ENCODE assay signal across 10 cellular contexts in genomic region chr1:155254228-155254713, GRCh38. TPM values are rescaled to one million over a fixed set of nuclear protein-coding genes. Genes with fewer than 3 reads are reported as not detected.
A peak's percentile ranks its signal among the peaks of the same experiment; 100 is the strongest.
DNase-seq lines count a peak whose midpoint lies in the region; TF ChIP-seq lines count a peak whose summit lies in the region.
"Had no signal": no experiment of that assay in that cellular context is flagged by ENCODE, and none has a peak within 500 bp of the region (broad histone marks: within the 10 kb centered on the region; RNA-seq: fewer than 3 reads in every experiment).

No MANE protein-coding gene starts in this region.

- H3K27ac ChIP-seq in testis = peak overlapping the region; percentile 88 to 96

- H3K36me3 ChIP-seq in testis (ENCODE audit: low read depth, missing control alignments) = no peaks in the 10 kb centered on the region

- whole genome bisulfite sequencing in testis, 2 donors = 40 to 50% methylated on average over 2 to 11 of the region's 12 CpGs

- H3K4me1 ChIP-seq in testis = peaks cover 40% of the 10 kb centered on the region

- no peak for DNase-seq in T-helper 2 cell treated with Interferon-gamma antibody and Interleukin-4, amounts not matched to agents 5 μg/mL and 100 μg/mL, for 36 hours (ENCODE audit: low spot score)
- DNase-seq in T-helper 2 cell = no peak
- peak; percentile 20 for DNase-seq in iris pigment epithelial cell (ENCODE audit: low read depth)
- no peak for DNase-seq in testis
- DNase-seq in GM19240 (ENCODE audit: insufficient read length, low spot score) = no peak
- no peak for DNase-seq in NCI-H2227 (lab: John Stamatoyannopoulos, UW; ENCODE audit: unreplicated experiment)
- DNase-seq in GDM1 (lab: John Stamatoyannopoulos, UW) = no peak
- DNase-seq: COR-L47, midbrain had no signal

- TF ChIP-seq CTCF in testis (IDR thresholded peaks at IDR 0.05) = no peak

- peaks cover 19% of the 10 kb centered on the region for H3K36me3 Mint-ChIP-seq in T-helper 2 cell treated with Interferon-gamma antibody and Interleukin-4, amounts not matched to agents 5 μg/mL and 100 μg/mL, for 36 hours (ENCODE audit: low read depth)
- H3K36me3 Mint-ChIP-seq in activated naive CD8-positive, alpha-beta T cell = peaks cover 8% of the 10 kb centered on the region

- H3K27me3 ChIP-seq in testis = no peaks in the 10 kb centered on the region

- no peaks in the 10 kb centered on the region for H3K9me3 Mint-ChIP-seq in T-helper 2 cell treated with Interferon-gamma antibody and Interleukin-4, amounts not matched to agents 5 μg/mL and 100 μg/mL, for 36 hours
- no peaks in the 10 kb centered on the region for H3K9me3 Mint-ChIP-seq in activated naive CD8-positive, alpha-beta T cell (ENCODE audit: low read depth)

- TF ChIP-seq POLR2A in testis (IDR thresholded peaks at IDR 0.05) = no peak

- peak overlapping the region; percentile 52 for H3K27ac Mint-ChIP-seq in T-helper 2 cell treated with Interferon-gamma antibody and Interleukin-4, amounts not matched to agents 5 μg/mL and 100 μg/mL, for 36 hours
- H3K27ac Mint-ChIP-seq in activated naive CD8-positive, alpha-beta T cell = peak overlapping the region; percentile 73

- no peaks in the 10 kb centered on the region for H3K9me3 ChIP-seq in testis

- peaks cover 27% of the 10 kb centered on the region for H3K4me1 Mint-ChIP-seq in T-helper 2 cell treated with Interferon-gamma antibody and Interleukin-4, amounts not matched to agents 5 μg/mL and 100 μg/mL, for 36 hours (ENCODE audit: low read depth)
- peaks cover 32% of the 10 kb centered on the region for H3K4me1 Mint-ChIP-seq in activated naive CD8-positive, alpha-beta T cell (ENCODE audit: low read depth)

- intact Hi-C loops in testis (cut with DNase I; ENCODE audit: low total_unique reads) = loop anchor here (10.0 kb wide), 2 partner anchors 71 to 341 kb away; partner anchors contain the start of gene RUSC1

- peak overlapping the region; percentile 85 to 86 for H3K4me3 ChIP-seq in testis

- H3K4me3 Mint-ChIP-seq in T-helper 2 cell treated with Interferon-gamma antibody and Interleukin-4, amounts not matched to agents 5 μg/mL and 100 μg/mL, for 36 hours = peak overlapping the region; percentile 83
- H3K4me3 Mint-ChIP-seq in activated naive CD8-positive, alpha-beta T cell = peak overlapping the region; percentile 87

- no peaks in the 10 kb centered on the region for H3K27me3 Mint-ChIP-seq in T-helper 2 cell treated with Interferon-gamma antibody and Interleukin-4, amounts not matched to agents 5 μg/mL and 100 μg/mL, for 36 hours (ENCODE audit: low read depth)
- no peaks in the 10 kb centered on the region for H3K27me3 Mint-ChIP-seq in activated naive CD8-positive, alpha-beta T cell

RNA-seq across cellular contexts. Expression of gene ENTREP3, which starts 1.0 kb away (rescaled TPM):
- 10 to 100 TPM; 14.3 to 15.8 TPM for total RNA-seq in testis
- polyA plus RNA-seq in testis (ENCODE audit: insufficient read depth, low read depth, low replicate concordance) = 27.9 TPM

RNA-seq across cellular contexts. Expression of gene SCAMP3, which starts 7.9 kb away (rescaled TPM):
- total RNA-seq in testis = 10 to 100 TPM; 70.9 to 80.6 TPM
- 63.0 TPM for polyA plus RNA-seq in testis (ENCODE audit: insufficient read depth, low read depth, low replicate concordance)

RNA-seq across cellular contexts. Expression of gene CLK2, which starts 19.0 kb away (rescaled TPM):
- total RNA-seq in testis = 10 to 100 TPM; 52.8 to 54.1 TPM
- 37.0 TPM for polyA plus RNA-seq in testis (ENCODE audit: insufficient read depth, low read depth, low replicate concordance)

RNA-seq across cellular contexts. Expression of gene HCN3, which starts 23.0 kb away (rescaled TPM):
- total RNA-seq in testis = 1 to 10 TPM; 3.5 to 3.8 TPM
- polyA plus RNA-seq in testis (ENCODE audit: insufficient read depth, low read depth, low replicate concordance) = 2.2 TPM

RNA-seq across cellular contexts. Expression of gene MTX1, which starts 45.8 kb away (rescaled TPM):
- 100 to 1,000 TPM in 1 of 2 donors, 10 to 100 TPM in 1; 77.1 to 118 TPM for total RNA-seq in testis
- polyA plus RNA-seq in testis (ENCODE audit: insufficient read depth, low read depth, low replicate concordance) = 161 TPM
